26 cellular contexts compared by ENCODE assay signal in the genomic region with DNA sequence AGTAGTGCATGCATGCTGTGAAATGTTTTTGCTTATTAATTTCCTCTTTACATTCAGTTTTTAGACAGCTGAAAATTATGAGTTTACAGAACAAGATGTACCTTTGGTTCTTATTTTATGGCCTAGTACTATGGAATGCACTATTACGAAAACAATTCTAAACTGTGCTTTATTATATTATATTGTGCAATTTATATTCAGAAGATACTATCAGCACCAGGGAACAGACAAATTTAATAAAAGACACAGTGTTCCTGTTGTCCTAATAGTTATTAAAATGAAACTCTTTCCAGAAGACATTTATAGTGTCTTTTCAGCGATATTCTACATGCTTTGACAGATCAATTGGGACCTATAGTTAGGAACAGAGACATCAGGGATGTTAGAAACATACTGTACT.
"Had no signal": no experiment of that assay in that cellular context is flagged by ENCODE, and none has a peak within 500 bp of the region (broad histone marks: within the 10 kb centered on the region; RNA-seq: fewer than 3 reads in every experiment).

No MANE protein-coding gene starts in this region.

- ATAC-seq: gastroesophageal sphincter; left cardiac atrium; left ventricle myocardium superior; pancreas; psoas muscle; right lobe of liver; stimulated activated effector memory CD8-positive, alpha-beta T cell treated with anti-CD3 and anti-CD28 coated beads, Interleukin-12 subunit alpha, Interleukin-12 subunit beta, amount 100 ng/mL, for 72 hours; stimulated activated naive CD8-positive, alpha-beta T cell treated with anti-CD3 and anti-CD28 coated beads, Interleukin-15, Interleukin-2, amounts not matched to agents 100 U/mL and 50 U/mL, for 24 hours had no signal

- H3K9me3 ChIP-seq: gastroesophageal sphincter, pancreas, psoas muscle, right lobe of liver, suprapubic skin, thyroid gland had no signal

- H3K36me3 ChIP-seq: gastroesophageal sphincter, pancreas, right lobe of liver, suprapubic skin, thyroid gland had no signal

- H3K27ac Mint-ChIP-seq: naive B cell; nephron; stimulated activated effector memory CD8-positive, alpha-beta T cell treated with anti-CD3 and anti-CD28 coated beads, Interleukin-12 subunit alpha, Interleukin-12 subunit beta, amount 100 ng/mL, for 72 hours; type B pancreatic cell had no signal

- H3K27me3 ChIP-seq: gastroesophageal sphincter, pancreas, right lobe of liver, suprapubic skin, thyroid gland had no signal

- H3K27ac ChIP-seq: coronary artery, gastroesophageal sphincter, pancreas, psoas muscle, right lobe of liver, suprapubic skin, thyroid gland had no signal

- H3K4me3 ChIP-seq: coronary artery, gastroesophageal sphincter, lung, pancreas, psoas muscle, right lobe of liver, suprapubic skin, thyroid gland had no signal

- H3K4me3 Mint-ChIP-seq: naive B cell; nephron; stimulated activated effector memory CD8-positive, alpha-beta T cell treated with anti-CD3 and anti-CD28 coated beads, Interleukin-12 subunit alpha, Interleukin-12 subunit beta, amount 100 ng/mL, for 72 hours; type B pancreatic cell had no signal

- H3K4me1 Mint-ChIP-seq: naive B cell; nephron; stimulated activated effector memory CD8-positive, alpha-beta T cell treated with anti-CD3 and anti-CD28 coated beads, Interleukin-12 subunit alpha, Interleukin-12 subunit beta, amount 100 ng/mL, for 72 hours had no signal

- DNase-seq: cerebellar nuclear complex; effector CD8-positive, alpha-beta T cell; glutamatergic neuron; kidney; left cardiac atrium; left ventricle myocardium superior; mesendoderm; naive B cell; occipital lobe; pancreas; psoas muscle; retina; right lobe of liver; small intestine; stimulated activated CD4-positive, alpha-beta T cell treated with anti-CD3 and anti-CD28 coated beads, Interleukin-12 subunit alpha, Interleukin-12 subunit beta, amount 100 ng/mL, for 4 hours; stimulated activated CD4-positive, alpha-beta T cell treated with anti-CD3 and anti-CD28 coated beads, Interleukin-2, amount 100 ng/mL, for 48 hours; stimulated activated CD8-positive, alpha-beta memory T cell treated with anti-CD3 and anti-CD28 coated beads, Interleukin-4, amount 100 ng/mL, for 48 hours; stimulated activated naive CD8-positive, alpha-beta T cell treated with anti-CD3 and anti-CD28 coated beads, Interleukin-15, Interleukin-2, amounts not matched to agents 100 U/mL and 50 U/mL, for 24 hours; thyroid gland had no signal

- H3K27me3 Mint-ChIP-seq: type B pancreatic cell had no signal

- H3K36me3 Mint-ChIP-seq: naive B cell; stimulated activated effector memory CD8-positive, alpha-beta T cell treated with anti-CD3 and anti-CD28 coated beads, Interleukin-12 subunit alpha, Interleukin-12 subunit beta, amount 100 ng/mL, for 72 hours; type B pancreatic cell had no signal

- H3K4me1 ChIP-seq: gastroesophageal sphincter, pancreas, psoas muscle, right lobe of liver, suprapubic skin, thyroid gland had no signal

- H3K9me3 Mint-ChIP-seq: nephron, type B pancreatic cell had no signal
